Comparison of ENCODE assay signal across 23 cellular contexts in genomic region chr10:75502389-75502788, GRCh38.
"Had no signal": no experiment of that assay in that cellular context is flagged by ENCODE, and none has a peak within 500 bp of the region (broad histone marks: within the 10 kb centered on the region; RNA-seq: fewer than 3 reads in every experiment).

No MANE protein-coding gene starts in this region.

- H3K36me3 ChIP-seq: left lung, ovary, right atrium auricular region, stomach, thyroid gland, transverse colon, upper lobe of left lung, vagina had no signal

- H3K27ac ChIP-seq: left lung, ovary, right atrium auricular region, skin epidermis, stomach, testis, thyroid gland, transverse colon, upper lobe of left lung, vagina had no signal

- H3K9me3 ChIP-seq: left lung, ovary, right atrium auricular region, stomach, testis, thyroid gland, transverse colon, upper lobe of left lung, vagina had no signal

- H3K27me3 ChIP-seq: left lung, ovary, right atrium auricular region, stomach, testis, thyroid gland, transverse colon, upper lobe of left lung, vagina had no signal

- H3K9me3 Mint-ChIP-seq: natural killer cell treated with Interleukin-12 subunit alpha and Interleukin-12 subunit beta and Interleukin-15 and Interleukin-18, amount 100 ng/mL, for 72 hours; stimulated activated naive B cell treated with anti-CD40 and anti-IgM and Interleukin-4, amounts not matched to agents 10 μg/mL and 1 μg/mL and 100 μg/mL, for 72 hours had no signal

- H3K4me1 ChIP-seq: testis had no signal

- H3K4me3 Mint-ChIP-seq: mesothelial cell of epicardium; naive thymus-derived CD4-positive, alpha-beta T cell; natural killer cell treated with Interleukin-12 subunit alpha and Interleukin-12 subunit beta and Interleukin-15 and Interleukin-18, amount 100 ng/mL, for 72 hours; stimulated activated naive B cell treated with anti-CD40 and anti-IgM and Interleukin-4, amounts not matched to agents 10 μg/mL and 1 μg/mL and 100 μg/mL, for 72 hours had no signal

- H3K4me3 ChIP-seq: left lung, lung, ovary, right atrium auricular region, skin epidermis, stomach, testis, thyroid gland, transverse colon, upper lobe of left lung, vagina had no signal

- DNase-seq: islet precursor cell; left lung; mesendoderm; naive thymus-derived CD4-positive, alpha-beta T cell; ovary; stimulated activated CD4-positive, alpha-beta T cell treated with anti-CD3 and anti-CD28 coated beads, Interleukin-12 subunit alpha, Interleukin-12 subunit beta, amount 100 ng/mL, for 4 hours; stimulated activated CD4-positive, alpha-beta T cell treated with anti-CD3 and anti-CD28 coated beads, Interleukin-15, amount 100 ng/mL, for 24 hours; stimulated activated CD4-positive, alpha-beta T cell treated with anti-CD3 and anti-CD28 coated beads, Interleukin-2, amount 100 ng/mL, for 24 hours; stimulated activated CD4-positive, alpha-beta T cell treated with anti-CD3 and anti-CD28 coated beads, Interleukin-4, amount 100 ng/mL, for 1 hour; stimulated activated naive B cell treated with anti-CD40 and anti-IgM and Interleukin-4, amounts not matched to agents 10 μg/mL and 1 μg/mL and 100 μg/mL, for 72 hours; stimulated activated naive CD8-positive, alpha-beta T cell treated with anti-CD3 and anti-CD28 coated beads, Interleukin-15, Interleukin-2, amounts not matched to agents 100 U/mL and 50 U/mL, for 24 hours; stomach; testis; thyroid gland; transverse colon; upper lobe of left lung had no signal

- H3K27ac Mint-ChIP-seq: mesothelial cell of epicardium; naive thymus-derived CD4-positive, alpha-beta T cell; natural killer cell treated with Interleukin-12 subunit alpha and Interleukin-12 subunit beta and Interleukin-15 and Interleukin-18, amount 100 ng/mL, for 72 hours; stimulated activated naive B cell treated with anti-CD40 and anti-IgM and Interleukin-4, amounts not matched to agents 10 μg/mL and 1 μg/mL and 100 μg/mL, for 72 hours had no signal

- H3K36me3 Mint-ChIP-seq: mesothelial cell of epicardium; naive thymus-derived CD4-positive, alpha-beta T cell; natural killer cell treated with Interleukin-12 subunit alpha and Interleukin-12 subunit beta and Interleukin-15 and Interleukin-18, amount 100 ng/mL, for 72 hours; stimulated activated naive B cell treated with anti-CD40 and anti-IgM and Interleukin-4, amounts not matched to agents 10 μg/mL and 1 μg/mL and 100 μg/mL, for 72 hours had no signal

- ATAC-seq: left lung; naive thymus-derived CD4-positive, alpha-beta T cell; natural killer cell treated with Interleukin-12 subunit alpha and Interleukin-12 subunit beta and Interleukin-15 and Interleukin-18, amount 100 ng/mL, for 72 hours; sciatic nerve; stimulated activated naive B cell treated with anti-CD40 and anti-IgM and Interleukin-4, amounts not matched to agents 10 μg/mL and 1 μg/mL and 100 μg/mL, for 72 hours; stimulated activated naive CD8-positive, alpha-beta T cell treated with anti-CD3 and anti-CD28 coated beads, Interleukin-15, Interleukin-2, amounts not matched to agents 100 U/mL and 50 U/mL, for 24 hours had no signal
